8 cellular contexts compared by ENCODE assay signal in the genomic region with DNA sequence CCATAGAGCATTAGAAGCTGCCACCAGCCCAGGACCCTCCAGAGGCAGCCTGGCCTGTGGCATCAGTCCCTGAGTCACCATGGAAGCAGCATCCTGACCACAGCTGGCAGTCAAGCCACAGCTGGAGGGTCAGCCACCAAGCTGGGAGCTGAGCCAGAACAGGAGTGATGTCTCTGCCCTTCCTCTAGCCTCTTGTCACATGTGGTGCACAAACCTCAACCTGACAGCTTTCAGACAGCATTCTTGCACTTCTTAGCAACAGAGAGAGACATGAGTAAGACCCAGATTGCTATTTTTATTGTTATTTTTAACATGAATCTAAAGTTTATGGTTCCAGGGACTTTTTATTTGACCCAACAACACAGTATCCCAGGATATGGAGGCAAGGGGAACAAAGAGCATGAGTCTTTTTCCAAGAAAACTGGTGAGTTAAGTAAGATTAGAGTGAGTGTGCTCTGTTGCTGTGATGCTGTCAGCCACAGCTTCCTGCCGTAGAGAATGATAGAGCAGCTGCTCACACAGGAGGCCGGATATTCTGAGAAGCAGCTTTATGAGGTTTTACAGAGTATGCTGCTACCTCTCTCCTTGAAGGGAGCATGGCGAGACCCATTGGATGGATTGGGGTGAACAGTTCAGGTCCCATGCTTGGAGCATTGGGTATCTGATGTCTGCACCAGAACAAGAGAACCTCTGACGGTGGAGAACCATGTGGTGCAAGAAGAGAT. TPM values are rescaled to one million over a fixed set of nuclear protein-coding genes. Genes with fewer than 3 reads are reported as not detected.
A peak's percentile ranks its signal among the peaks of the same experiment; 100 is the strongest.
DNase-seq lines count a peak whose midpoint lies in the region; ATAC-seq, FAIRE-seq and TF ChIP-seq lines count a peak whose summit lies in the region.

No MANE protein-coding gene starts in this region.

- WGBS in GM12878 (ENCODE audit: insufficient coverage, insufficient replicate concordance, low lambda C conversion rate, missing lambda C conversion rate), result 2% methylated on average over 4 of the region's 4 CpGs

- in situ Hi-C loops in GM12878 (cut with MboI), result loop anchor here (5.0 kb wide), 2 partner anchors 59 to 106 kb away; no protein-coding TSS in a partner anchor

- H2AFZ ChIP-seq in GM12878 (ENCODE audit: control insufficient read depth, low read depth, low read length), result peak overlapping the region; percentile 35

- H3K4me3 ChIP-seq in GM12878, result peak overlapping the region; percentile 4; the same call in 1 of the 2 replicates

- SMC1A ChIA-PET in GM12878 (lab: Charles Lee; ENCODE audit: uncharacterized antibody, unreplicated experiment), result interaction anchor here (0.6 to 10.7 kb wide), 54 partner anchors 10 to 494 kb away, joined by 3 to 138 read pairs (median 7); a partner anchor contains a TSS

- no peak for FAIRE-seq in GM12878 (lab: Jason Lieb, UNC)

- peak; percentile 79 for DNase-seq in GM12878 (ENCODE audit: low read depth, low spot score)
- DNase-seq in stimulated activated CD8-positive, alpha-beta memory T cell treated with anti-CD3 and anti-CD28 coated beads, Interleukin-2, amount 100 ng/mL, for 1 hour (ENCODE audit: low read depth in 2 of 2), result peak; percentile 29 to 44
- DNase-seq in NCI-H526 (lab: John Stamatoyannopoulos, UW), result no peak
- DNase-seq in globus pallidus (ENCODE audit: low spot score), result no peak
- no peak for DNase-seq in NOMO-1 treated with dmso at 0.1 percent for 144 hours (lab: John Stamatoyannopoulos, UW; ENCODE audit: unreplicated experiment)

- no peak for TF ChIP-seq CTCF in GM12878 (IDR thresholded peaks at IDR 0.05 in 2 of 3, conservative IDR thresholded peaks at IDR 0.05 in 1 of 3; ENCODE audit: control insufficient read depth in 2 of 3, extremely low read depth in 1 of 3, insufficient read depth in 1 of 3, low read depth in 3 of 3, low read length in 3 of 3)

- intact Hi-C loops in GM12878 (cut with micrococcal nuclease; ENCODE audit: unreplicated experiment), result loop anchor here (1.0 to 10.0 kb wide), 7 partner anchors 32 to 492 kb away; a partner anchor contains a TSS

- H3K4me1 ChIP-seq in GM12878 (ENCODE audit: control insufficient read depth, insufficient read depth, low read length), result peaks cover 15% of the 10 kb centered on the region

- no peaks in the 10 kb centered on the region for H3K79me2 ChIP-seq in GM12878 (ENCODE audit: control insufficient read depth, insufficient read depth, low read length)

- ATAC-seq in GM18870 (IDR thresholded peaks at IDR 0.05; ENCODE audit: unreplicated experiment) (peak; percentile 93), HG02852 (IDR thresholded peaks at IDR 0.05; ENCODE audit: unreplicated experiment) (peak; percentile 92), SK-N-SH treated with all-trans-retinoic acid at 6 μM for 48 hours (peak; percentile 27; the same call in 2 of the 3 replicates), GM12878 (peak; percentile 94)

- no peaks in the 10 kb centered on the region for H4K20me1 ChIP-seq in GM12878 (ENCODE audit: control insufficient read depth, insufficient read depth)

- TF ChIP-seq EP300 in GM12878 (IDR thresholded peaks at IDR 0.05; ENCODE audit: borderline replicate concordance in 1 of 2, control insufficient read depth in 1 of 2, low read depth in 2 of 2, low read length in 2 of 2), result peak; percentile 40 to 66; a peak in 3 of 4 replicates

- no TSS peak for BruUV-seq in GM12878 (replicated peaks; lab: Mats Ljungman, UMichigan)

- TF ChIP-seq RAD21 in GM12878 (IDR thresholded peaks at IDR 0.05; ENCODE audit: insufficient read depth, low read depth, low read length), result 0 out of 2 replicates have a peak, but pooled peaks have one; percentile 10

- CTCF ChIA-PET in GM12878 (lab: Yijun Ruan, JAX), result interaction anchor here (0.6 to 11.2 kb wide), 53 partner anchors 8 to 491 kb away, joined by 3 to 244 read pairs (median 10); a partner anchor contains a TSS

- no peaks in the 10 kb centered on the region for H3K9me3 ChIP-seq in GM12878 (replicated peaks; ENCODE audit: control insufficient read depth, insufficient read depth, low read length)

- RAD21 ChIA-PET in GM12878 (lab: Charles Lee; ENCODE audit: unreplicated experiment), result interaction anchor here (0.5 to 8.5 kb wide), 44 partner anchors 12 to 491 kb away, joined by 3 to 159 read pairs (median 5); a partner anchor contains a TSS

- peak overlapping the region; percentile 45 for H3K27ac ChIP-seq in GM12878 (ENCODE audit: control insufficient read depth, insufficient read depth)

- H3K27me3 ChIP-seq in GM12878 (replicated peaks in 1 of 2; ENCODE audit: control insufficient read depth in 2 of 2, insufficient read depth in 2 of 2, low read length in 1 of 2), result no peaks in the 10 kb centered on the region

- 0 out of 2 replicates have a peak overlapping the region, but pooled peaks have one; percentile 9 for H3K9ac ChIP-seq in GM12878 (ENCODE audit: control insufficient read depth, insufficient read depth, low read length)

- POLR2A ChIA-PET in GM12878 (lab: Charles Lee), result interaction anchor here (0.5 to 3.2 kb wide), 15 partner anchors 10 to 523 kb away, joined by 3 to 12 read pairs (median 4); a partner anchor contains a TSS

- H3K36me3 ChIP-seq in GM12878 (ENCODE audit: control insufficient read depth in 2 of 2, insufficient read depth in 2 of 2, low read length in 1 of 2), result no peaks in the 10 kb centered on the region

- no peak for TF ChIP-seq POLR2A in GM12878 (IDR thresholded peaks at IDR 0.05; ENCODE audit: low read depth, low read length)

- peak overlapping the region; percentile 64 for H3K4me2 ChIP-seq in GM12878 (ENCODE audit: control insufficient read depth, insufficient read depth)

TF ChIP-seq in SK-N-SH treated with all-trans-retinoic acid at 6 μM for 48 hours, 23 proteins besides CTCF, POLR2A, EP300 and RAD21 (continues in another document):
- TF ChIP-seq, protein P1, sequence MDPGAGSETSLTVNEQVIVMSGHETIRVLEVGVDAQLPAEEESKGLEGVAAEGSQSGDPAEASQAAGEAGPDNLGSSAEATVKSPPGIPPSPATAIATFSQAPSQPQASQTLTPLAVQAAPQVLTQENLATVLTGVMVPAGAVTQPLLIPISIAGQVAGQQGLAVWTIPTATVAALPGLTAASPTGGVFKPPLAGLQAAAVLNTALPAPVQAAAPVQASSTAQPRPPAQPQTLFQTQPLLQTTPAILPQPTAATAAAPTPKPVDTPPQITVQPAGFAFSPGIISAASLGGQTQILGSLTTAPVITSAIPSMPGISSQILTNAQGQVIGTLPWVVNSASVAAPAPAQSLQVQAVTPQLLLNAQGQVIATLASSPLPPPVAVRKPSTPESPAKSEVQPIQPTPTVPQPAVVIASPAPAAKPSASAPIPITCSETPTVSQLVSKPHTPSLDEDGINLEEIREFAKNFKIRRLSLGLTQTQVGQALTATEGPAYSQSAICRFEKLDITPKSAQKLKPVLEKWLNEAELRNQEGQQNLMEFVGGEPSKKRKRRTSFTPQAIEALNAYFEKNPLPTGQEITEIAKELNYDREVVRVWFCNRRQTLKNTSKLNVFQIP (CRISPR knock-in tag; IDR thresholded peaks at IDR 0.05; ENCODE audit: borderline replicate concordance, low read depth), result no peak
- TF ChIP-seq CSDC2 (CRISPR knock-in tag; IDR thresholded peaks at IDR 0.05) (no peak), ZFP30 (CRISPR knock-in tag; IDR thresholded peaks at IDR 0.05) (no peak), RARB (CRISPR knock-in tag; IDR thresholded peaks at IDR 0.05) (no peak)

TF ChIP-seq in GM12878, 131 proteins besides CTCF, POLR2A, EP300 and RAD21 (continues in another document):
- TF ChIP-seq, protein P2, sequence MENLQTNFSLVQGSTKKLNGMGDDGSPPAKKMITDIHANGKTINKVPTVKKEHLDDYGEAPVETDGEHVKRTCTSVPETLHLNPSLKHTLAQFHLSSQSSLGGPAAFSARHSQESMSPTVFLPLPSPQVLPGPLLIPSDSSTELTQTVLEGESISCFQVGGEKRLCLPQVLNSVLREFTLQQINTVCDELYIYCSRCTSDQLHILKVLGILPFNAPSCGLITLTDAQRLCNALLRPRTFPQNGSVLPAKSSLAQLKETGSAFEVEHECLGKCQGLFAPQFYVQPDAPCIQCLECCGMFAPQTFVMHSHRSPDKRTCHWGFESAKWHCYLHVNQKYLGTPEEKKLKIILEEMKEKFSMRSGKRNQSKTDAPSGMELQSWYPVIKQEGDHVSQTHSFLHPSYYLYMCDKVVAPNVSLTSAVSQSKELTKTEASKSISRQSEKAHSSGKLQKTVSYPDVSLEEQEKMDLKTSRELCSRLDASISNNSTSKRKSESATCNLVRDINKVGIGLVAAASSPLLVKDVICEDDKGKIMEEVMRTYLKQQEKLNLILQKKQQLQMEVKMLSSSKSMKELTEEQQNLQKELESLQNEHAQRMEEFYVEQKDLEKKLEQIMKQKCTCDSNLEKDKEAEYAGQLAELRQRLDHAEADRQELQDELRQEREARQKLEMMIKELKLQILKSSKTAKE (IDR thresholded peaks at IDR 0.05; ENCODE audit: low read depth, poor library complexity, severe bottlenecking), result peak; percentile 30
- peak; percentile 43 to 71; a peak in 3 of 4 replicates for TF ChIP-seq IKZF2 (IDR thresholded peaks at IDR 0.05)
- TF ChIP-seq, protein P3, sequence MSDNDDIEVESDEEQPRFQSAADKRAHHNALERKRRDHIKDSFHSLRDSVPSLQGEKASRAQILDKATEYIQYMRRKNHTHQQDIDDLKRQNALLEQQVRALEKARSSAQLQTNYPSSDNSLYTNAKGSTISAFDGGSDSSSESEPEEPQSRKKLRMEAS (IDR thresholded peaks at IDR 0.05; ENCODE audit: low read depth, low read length), result 0 out of 2 replicates have a peak, but pooled peaks have one; percentile 33
- TF ChIP-seq CBFB (IDR thresholded peaks at IDR 0.05; ENCODE audit: low read depth), result peak; percentile 53; the same call in 1 of the 2 replicates
- no peak for TF ChIP-seq LARP7 (IDR thresholded peaks at IDR 0.05)
- no peak for TF ChIP-seq ASH2L (IDR thresholded peaks at IDR 0.05; ENCODE audit: borderline replicate concordance, low read depth)
- TF ChIP-seq ATF7 (IDR thresholded peaks at IDR 0.05; ENCODE audit: low read depth), result peak; percentile 24; the same call in 1 of the 2 replicates

RNA-seq across cellular contexts. Expression of a gene that starts 13.0 kb away (rescaled TPM):
- total RNA-seq in GM12878 (2013; cell fraction: nucleolus; rRNA removed), result 398 and 408 TPM in 2 replicates
- 105 TPM in 2 replicates for total RNA-seq in GM12878 (2014; rRNA removed)
- 71.3 and 72.6 TPM in 2 replicates for total RNA-seq in GM12878 (2014; rRNA removed; fragmentation: Illumina TruSeq; extraction: Trizol)
- total RNA-seq in GM12878 (2021), result 157 and 173 TPM in 2 replicates
- 56.4 TPM for polyA plus RNA-seq in GM12878 (2011; ENCODE audit: low read depth)
- polyA plus RNA-seq in GM12878 (2011; rRNA removed), result 34.7 and 54.2 TPM in 2 replicates
- polyA plus RNA-seq in GM12878 (2011; cell fraction: cytosol; rRNA removed), result 110 and 124 TPM in 2 replicates
- 182 and 216 TPM in 2 replicates for polyA plus RNA-seq in GM12878 (2011; cell fraction: nucleus; rRNA removed)
- polyA plus RNA-seq in GM12878 (2012), result 102 and 110 TPM in 2 replicates
- 71.6 and 87.8 TPM in 2 replicates for polyA plus RNA-seq in GM12878 (2014; fragmentation: Illumina TruSeq; extraction: Trizol)
- 10 to 100 TPM; 43.4 to 68.6 TPM for polyA plus RNA-seq in GM12878 (2014; fragmentation: Nextera tagmentation; extraction: Ambion mirVana)
- 104 and 111 TPM in 2 replicates for polyA plus RNA-seq in GM12878 (2014; rRNA removed)
- 100 to 1,000 TPM; 136 to 138 TPM for polyA plus RNA-seq in GM12878 (2016; fragmentation: Nextera tagmentation; extraction: Ambion mirVana)
- polyA minus RNA-seq in GM12878 (2011; rRNA and poly(A)+ RNA removed), result 182 and 217 TPM in 2 replicates
- 46.2 and 64.1 TPM in 2 replicates for polyA minus RNA-seq in GM12878 (2011; cell fraction: cytosol; rRNA and poly(A)+ RNA removed)
- polyA minus RNA-seq in GM12878 (2011; cell fraction: nucleus; rRNA and poly(A)+ RNA removed), result 139 and 234 TPM in 2 replicates

Comparison
In these comparisons a context has a peak if more than half of its experiments do, and no peak if none do; other contexts are left out.
1. ATAC-seq: peak in every context shown above with its lines; median percentile 94 in GM12878; 93 in GM18870; 92 in HG02852; 27 in SK-N-SH treated with all-trans-retinoic acid at 6 μM for 48 hours.
2. DNase-seq: peak in GM12878 (single experiment) and stimulated activated CD8-positive, alpha-beta memory T cell treated with anti-CD3 and anti-CD28 coated beads, Interleukin-2, amount 100 ng/mL, for 1 hour (2 of 2); none in NCI-H526 (0 of 2), globus pallidus (single experiment) and NOMO-1 treated with dmso at 0.1 percent for 144 hours (single experiment).